Comparison of ENCODE assay signal across 18 cellular contexts in the genomic region with DNA sequence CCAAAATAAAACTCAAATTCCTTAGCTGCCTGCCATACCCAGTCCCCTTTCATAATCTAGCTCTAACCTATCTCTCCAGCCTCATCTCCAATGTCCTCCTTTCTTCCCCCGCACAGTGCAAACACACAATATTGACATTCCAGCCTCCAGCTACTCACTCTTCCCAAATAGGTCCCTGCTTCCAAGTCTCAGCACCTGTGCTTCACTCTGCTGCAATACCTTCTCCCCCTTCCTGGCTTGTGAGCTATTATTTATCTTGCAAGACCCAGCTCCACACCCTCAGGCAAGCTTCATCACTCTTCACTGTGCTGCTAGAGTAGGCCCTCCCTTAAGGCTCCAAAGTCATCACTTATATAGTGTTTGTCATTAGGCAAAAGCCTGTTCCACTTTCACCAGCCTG. TPM values are rescaled to one million over a fixed set of nuclear protein-coding genes. Genes with fewer than 3 reads are reported as not detected.
A peak's percentile ranks its signal among the peaks of the same experiment; 100 is the strongest.
DNase-seq lines count a peak whose midpoint lies in the region; ATAC-seq, FAIRE-seq and TF ChIP-seq lines count a peak whose summit lies in the region.
"Had no signal": no experiment of that assay in that cellular context is flagged by ENCODE, and none has a peak within 500 bp of the region (broad histone marks: within the 10 kb centered on the region; RNA-seq: fewer than 3 reads in every experiment).

No MANE protein-coding gene starts in this region.

- no peak overlapping the region for H2AK9ac ChIP-seq in IMR-90 (replicated peaks; ENCODE audit: low read depth, low read length, poor library complexity)

- H3K4me2 ChIP-seq in A549 (peak overlapping the region; percentile 40), IMR-90 (ENCODE audit: low read depth, low read length) (peak overlapping the region; percentile 55; the same call in 1 of the 2 replicates)
- H3K4me2 ChIP-seq: SK-N-SH had no signal

- no peak overlapping the region for H4K8ac ChIP-seq in IMR-90 (ENCODE audit: low read depth in 2 of 2, low read length in 2 of 2)

- TF ChIP-seq EP300 in A549 (IDR thresholded peaks at IDR 0.05), result peak in 1 of 2 experiments; percentile 43; a peak in 1 of 5 replicates

- H3K27me3 ChIP-seq in IMR-90 (ENCODE audit: control insufficient read depth, insufficient read depth, low read length), result no peaks in the 10 kb centered on the region
- H3K27me3 ChIP-seq in right lobe of liver, result no peaks in the 10 kb centered on the region
- H3K27me3 ChIP-seq in brain microvascular endothelial cell (replicated peaks), result no peaks in the 10 kb centered on the region

- peak overlapping the region in 1 of 2 experiments; percentile 70; a peak in 2 of 6 replicates for H3K27ac ChIP-seq in A549
- no peak overlapping the region for H3K27ac ChIP-seq in IMR-90 (ENCODE audit: insufficient read depth, low read length)
- peak overlapping the region; percentile 47 to 49 (median 48) for H3K27ac ChIP-seq in right lobe of liver
- no peak overlapping the region for H3K27ac ChIP-seq in brain microvascular endothelial cell
- H3K27ac ChIP-seq: HL-60, skin epidermis had no signal

- peaks cover 15 to 69% of the 10 kb centered on the region in 2 experiments for H3K79me1 ChIP-seq in IMR-90 (ENCODE audit: low read depth in 1 of 2, low read length in 2 of 2)

- H3K18ac ChIP-seq in IMR-90 (ENCODE audit: low read depth, low read length), result no peak overlapping the region

- DNase-seq in A549 (ENCODE audit: low read depth in 1 of 2, low spot score in 1 of 2) (peak in 1 of 2 experiments; percentile 65), IMR-90 (no peak), right lobe of liver (peak in 1 of 3 donors; percentile 78), HFFc6 (no peak), brain microvascular endothelial cell (no peak)
- no peak for DNase-seq in activated CD4-positive, alpha-beta T cell treated with anti-CD3 and anti-CD28 coated beads, Interleukin-2, amount 50 U/mL, for 4 hours
- DNase-seq: activated effector memory CD4-positive, alpha-beta T cell treated with anti-CD3 and anti-CD28 coated beads, Interleukin-2, amount 50 U/mL, for 16 hours; aorta; dermis blood vessel endothelial cell; NCI-H1436 treated with DMSO at 0.1 percent for 48 hours; NK-92 treated with Interleukin-12 subunit alpha and Interleukin-12 subunit beta, amount 100 ng/mL, for 24 hours; SK-N-SH had no signal

- H3K9ac ChIP-seq in IMR-90 (ENCODE audit: low read depth, low read length), result no peak overlapping the region
- H3K9ac ChIP-seq: SK-N-SH had no signal

- no peak overlapping the region for H2BK120ac ChIP-seq in IMR-90 (ENCODE audit: low read depth, low read length)

- no TSS peak for BruUV-seq in IMR-90 (replicated peaks; lab: Mats Ljungman, UMichigan)

- FAIRE-seq in A549 (lab: Jason Lieb, UNC), result no peak

- no peak overlapping the region for H3K56ac ChIP-seq in IMR-90 (ENCODE audit: extremely low read depth, insufficient read depth, low read length)

- no peak overlapping the region for H4K5ac ChIP-seq in IMR-90 (ENCODE audit: low read depth, low read length)

- H3K36me3 Mint-ChIP-seq in brain (peaks cover 9% of the 10 kb centered on the region), HFFc6 (ENCODE audit: low read depth) (no peaks in the 10 kb centered on the region)
- H3K36me3 Mint-ChIP-seq in activated T-helper 17 cell treated with anti-CD3 and anti-CD28 coated beads, Interleukin-2, amount 50 U/mL, for 72 hours (ENCODE audit: low read depth), result no peaks in the 10 kb centered on the region

- H2AK5ac ChIP-seq in IMR-90 (ENCODE audit: low read depth, low read length), result no peak overlapping the region

- no peak for TF ChIP-seq POLR2A in A549 (IDR thresholded peaks at IDR 0.05; ENCODE audit: low read length)
- TF ChIP-seq POLR2A in IMR-90 (IDR thresholded peaks at IDR 0.05; ENCODE audit: low read depth, low read length), result no peak
- TF ChIP-seq POLR2A in right lobe of liver (IDR thresholded peaks at IDR 0.05), result no peak

- H3K27me3 Mint-ChIP-seq in brain (peaks cover 4% of the 10 kb centered on the region), HFFc6 (ENCODE audit: insufficient read depth) (no peaks in the 10 kb centered on the region)
- H3K27me3 Mint-ChIP-seq in activated T-helper 17 cell treated with anti-CD3 and anti-CD28 coated beads, Interleukin-2, amount 50 U/mL, for 72 hours, result peaks cover 6% of the 10 kb centered on the region

- no peak overlapping the region for H2BK15ac ChIP-seq in IMR-90 (ENCODE audit: low read depth, low read length)

- dilution Hi-C loops in IMR-90 (cut with HindIII; ENCODE audit: low sequenced_read_pairs, unreplicated experiment), result no loop called here

- H4K20me1 ChIP-seq in IMR-90 (ENCODE audit: insufficient read depth, low read length), result peaks cover 93% of the 10 kb centered on the region

- POLR2A ChIA-PET in A549 (lab: Yijun Ruan, JAX), result interaction anchor here (0.8 to 1.2 kb wide), 2 partner anchors 9 kb away, joined by 3 to 5 read pairs; a partner anchor contains a TSS
- POLR2A ChIA-PET in IMR-90 (lab: Charles Lee; ENCODE audit: unreplicated experiment), result interaction anchor here (0.7 kb wide), 1 partner anchor 303 kb away, joined by 3 read pairs; no protein-coding TSS in a partner anchor

- no peak overlapping the region for H4K91ac ChIP-seq in IMR-90 (ENCODE audit: insufficient read depth, low read depth, low read length)

- no peak overlapping the region for H3K4ac ChIP-seq in IMR-90 (ENCODE audit: low read depth, low read length)

- ATAC-seq in A549 (peak; percentile 71 to 77; a peak in 4 of 6 replicates), IMR-90 (ENCODE audit: low read depth) (no peak), right lobe of liver (peak; percentile 65 to 83 (median 78))
- no peak for ATAC-seq in activated T-helper 17 cell treated with anti-CD3 and anti-CD28 coated beads, Interleukin-2, amount 50 U/mL, for 72 hours (replicated peaks)
- ATAC-seq: HCT116 had no signal

- H3K4me3 Mint-ChIP-seq in brain, result peak overlapping the region in 2 of 5 experiments; percentile 1 to 32
- no peak overlapping the region for H3K4me3 Mint-ChIP-seq in activated T-helper 17 cell treated with anti-CD3 and anti-CD28 coated beads, Interleukin-2, amount 50 U/mL, for 72 hours
- no peak overlapping the region for H3K4me3 Mint-ChIP-seq in HFFc6

- no peak overlapping the region for H3K23ac ChIP-seq in IMR-90 (ENCODE audit: low read depth, low read length)

- no peak overlapping the region for H2BK5ac ChIP-seq in IMR-90 (ENCODE audit: low read depth, low read length, poor library complexity, severe bottlenecking)

- peaks cover 11% of the 10 kb centered on the region for H3K9me1 ChIP-seq in IMR-90 (ENCODE audit: insufficient read depth, low read length)

- CTCF ChIA-PET in A549 (lab: Yijun Ruan, JAX) (interaction anchor here (1.0 to 1.5 kb wide), 2 partner anchors 8 to 251 kb away, joined by 3 read pairs; no protein-coding TSS in a partner anchor), IMR-90 (lab: Yijun Ruan, JAX) (interaction anchor here (0.8 kb wide), 1 partner anchor 447 kb away, joined by 3 read pairs; no protein-coding TSS in a partner anchor)

- H3K9me3 ChIP-seq in A549 (no peaks in the 10 kb centered on the region), IMR-90 (ENCODE audit: control insufficient read depth, insufficient read depth, low read length) (no peaks in the 10 kb centered on the region), right lobe of liver (no peaks in the 10 kb centered on the region)
- H3K9me3 ChIP-seq: SK-N-SH had no signal

- H3K9me3 Mint-ChIP-seq in brain (peaks cover 0 to 7% (median 0%) of the 10 kb centered on the region in 5 experiments), HFFc6 (no peaks in the 10 kb centered on the region)
- no peaks in the 10 kb centered on the region for H3K9me3 Mint-ChIP-seq in activated T-helper 17 cell treated with anti-CD3 and anti-CD28 coated beads, Interleukin-2, amount 50 U/mL, for 72 hours

- H3K27ac Mint-ChIP-seq in brain (peak overlapping the region; percentile 5 to 70 (median 37)), HFFc6 (no peak overlapping the region)
- H3K27ac Mint-ChIP-seq in activated T-helper 17 cell treated with anti-CD3 and anti-CD28 coated beads, Interleukin-2, amount 50 U/mL, for 72 hours, result no peak overlapping the region

- H3K14ac ChIP-seq in IMR-90 (replicated peaks; ENCODE audit: low read depth, low read length), result no peak overlapping the region

- H2AFZ ChIP-seq in IMR-90 (replicated peaks; ENCODE audit: low read length, poor library complexity), result no peak overlapping the region

- H3K36me3 ChIP-seq in IMR-90 (ENCODE audit: control insufficient read depth, insufficient read depth, low read length) (peaks cover 33% of the 10 kb centered on the region), right lobe of liver (no peaks in the 10 kb centered on the region), brain microvascular endothelial cell (replicated peaks) (no peaks in the 10 kb centered on the region)

- H3K4me1 ChIP-seq in A549 (peaks cover 62% of the 10 kb centered on the region), IMR-90 (ENCODE audit: control insufficient read depth, insufficient read depth, low read length) (peaks cover 28% of the 10 kb centered on the region), right lobe of liver (peaks cover 0 to 87% (median 32%) of the 10 kb centered on the region in 4 donors)

- intact Hi-C loops in IMR-90 (cut with micrococcal nuclease) (loop anchor here (10.0 kb wide), 2 partner anchors 245 to 715 kb away; no protein-coding TSS in a partner anchor), right lobe of liver (cut with DNase I) (no loop called here)

- H3K4me3 ChIP-seq in A549 (no peak overlapping the region), IMR-90 (ENCODE audit: insufficient read depth, low read depth, low read length) (no peak overlapping the region), right lobe of liver (no peak overlapping the region), brain microvascular endothelial cell (ENCODE audit: low read depth, low read length) (no peak overlapping the region)
- H3K4me3 ChIP-seq: lung, skin epidermis had no signal

- in situ Hi-C loops in IMR-90 (cut with MboI; ENCODE audit: low sequenced_read_pairs) (loop anchor here (10.0 kb wide), 1 partner anchor 835 kb away; no protein-coding TSS in a partner anchor), brain microvascular endothelial cell (cut with HindIII; ENCODE audit: low pct_ligation_motif_present, low sequenced_read_pairs) (no loop called here)

- H2BK20ac ChIP-seq in IMR-90 (ENCODE audit: low read depth, low read length), result no peak overlapping the region

- no peak for TF ChIP-seq RAD21 in A549 (conservative IDR thresholded peaks at IDR 0.05 in 1 of 2, IDR thresholded peaks at IDR 0.05 in 1 of 2)
- TF ChIP-seq RAD21 in IMR-90 (IDR thresholded peaks at IDR 0.05; ENCODE audit: low read length), result no peak

- WGBS in A549 (ENCODE audit: missing lambda C conversion rate), result 12% methylated on average over 1 of the region's 1 CpG
- 100% methylated on average over 1 of the region's 1 CpG; no CpG with 5 or more reads in 1 of the 2 experiments for WGBS in IMR-90 (ENCODE audit: extremely low coverage in 2 of 2, insufficient read length in 1 of 2), 2 experiments
- 33% methylated on average over 1 of the region's 1 CpG for WGBS in right lobe of liver (ENCODE audit: insufficient coverage, low coverage, low lambda C conversion rate, missing lambda C conversion rate)

- no peak for TF ChIP-seq CTCF in A549 (IDR thresholded peaks at IDR 0.05)
- no peak for TF ChIP-seq CTCF in IMR-90 (conservative IDR thresholded peaks at IDR 0.05; ENCODE audit: low read depth, low read length)
- no peak for TF ChIP-seq CTCF in brain (conservative IDR thresholded peaks at IDR 0.05)
- TF ChIP-seq CTCF in right lobe of liver (IDR thresholded peaks at IDR 0.05), result no peak
- no peak for TF ChIP-seq CTCF in HFFc6 (IDR thresholded peaks at IDR 0.05)
- no peak for TF ChIP-seq CTCF in brain microvascular endothelial cell (IDR thresholded peaks at IDR 0.05; ENCODE audit: low read depth, low read length, missing control alignments)

- H3K4me1 Mint-ChIP-seq in brain (peaks cover 94% of the 10 kb centered on the region), HFFc6 (ENCODE audit: low read depth) (peaks cover 36% of the 10 kb centered on the region)
- no peaks in the 10 kb centered on the region for H3K4me1 Mint-ChIP-seq in activated T-helper 17 cell treated with anti-CD3 and anti-CD28 coated beads, Interleukin-2, amount 50 U/mL, for 72 hours

RNA-seq across cellular contexts. Expression of a gene that starts 9.7 kb away (rescaled TPM):
- polyA plus RNA-seq in A549 (2011; rRNA removed) (25.6 and 30.5 TPM in 2 replicates), A549 (2017; fragmentation: RNase III; extraction: RNeasy Plus Mini Kit Qiagen cat#74134 plus additional on column Dnase treatment) (18.4 to 26.8 TPM (median 23.6 TPM) in 3 replicates), IMR-90 (2012; rRNA removed) (49.9 and 52.1 TPM in 2 replicates), brain (ENCODE audit: insufficient read depth, low read depth, low replicate concordance) (54.2 TPM)
- 12.8 and 17.2 TPM in 2 replicates for polyA plus RNA-seq in A549 (2012; cell fraction: cytosol; rRNA removed)
- polyA plus RNA-seq in A549 (2012; cell fraction: nucleus; rRNA removed), result 20.9 and 21.7 TPM in 2 replicates
- polyA minus RNA-seq in A549 (2011; rRNA and poly(A)+ RNA removed), result 30.5 and 31.5 TPM in 2 replicates
- total RNA-seq in IMR-90 (2012; rRNA removed) (46.4 and 56.6 TPM in 2 replicates), right lobe of liver (100 to 1,000 TPM in 1 of 6 experiments, 10 to 100 TPM in 5; 47.8 to 118 (median 65.8) TPM)
- 32.9 and 56.4 TPM in 2 replicates for polyA plus RNA-seq in IMR-90 (2012; cell fraction: cytosol; rRNA removed)
- polyA plus RNA-seq in IMR-90 (2012; cell fraction: nucleus; rRNA removed; ENCODE audit: low replicate concordance), result 37.9 and 66.1 TPM in 2 replicates
- not detected for total RNA-seq in activated T-helper 17 cell treated with anti-CD3 and anti-CD28 coated beads, Interleukin-2, amount 50 U/mL, for 72 hours
- 10 to 100 TPM; 15.1 to 29.9 (median 24.8) TPM for total RNA-seq in HFFc6 (2021; fragmentation: NEBNext Ultra II Directional; extraction: Animal tissue kit (Norgen Biotek cat#: 25700))

Comparison
In these comparisons a context has a peak if more than half of its experiments do, and no peak if none do; other contexts are left out.
1. ATAC-seq: peak in A549 (2 of 2) and right lobe of liver (4 of 4); none in IMR-90 (single experiment) and activated T-helper 17 cell treated with anti-CD3 and anti-CD28 coated beads, Interleukin-2, amount 50 U/mL, for 72 hours (single experiment).
2. H3K27ac ChIP-seq: peak in right lobe of liver (3 of 3); none in IMR-90 (single experiment) and brain microvascular endothelial cell (single experiment).
3. H3K27ac Mint-ChIP-seq: peak in brain (5 of 5); none in activated T-helper 17 cell treated with anti-CD3 and anti-CD28 coated beads, Interleukin-2, amount 50 U/mL, for 72 hours (single experiment) and HFFc6 (single experiment).
4. RNA of a gene that starts 9.7 kb away (total RNA-seq): 47.8 to 118 TPM in right lobe of liver, 46.4 to 56.6 TPM in IMR-90 and 15.1 to 29.9 TPM in HFFc6; not detected in activated T-helper 17 cell treated with anti-CD3 and anti-CD28 coated beads, Interleukin-2, amount 50 U/mL, for 72 hours; every median in the first group is over 10 times any median in the second.